Comparison of ENCODE assay signal across 17 cellular contexts in the genomic region with DNA sequence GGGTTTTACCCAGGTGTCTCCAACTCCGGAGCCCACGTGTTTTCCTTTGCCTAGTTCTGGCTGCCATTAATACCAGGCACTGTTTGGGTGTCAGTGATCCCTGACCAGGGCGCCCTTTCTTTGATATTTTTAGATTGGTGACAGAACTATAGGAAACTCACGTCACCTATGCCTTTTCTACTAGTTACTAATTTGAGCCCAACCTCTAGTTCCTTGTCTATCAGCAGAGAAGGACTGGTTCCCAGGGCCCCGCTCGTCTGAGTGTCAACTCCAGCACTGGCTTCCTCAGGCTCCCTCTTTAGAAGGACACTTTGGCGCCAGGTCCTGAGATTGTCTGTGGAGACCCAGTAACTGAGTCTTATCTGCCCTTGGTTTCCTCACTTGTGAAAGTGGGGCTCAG. TPM values are rescaled to one million over a fixed set of nuclear protein-coding genes. Genes with fewer than 3 reads are reported as not detected.
DNase-seq lines count a peak whose midpoint lies in the region; ATAC-seq and TF ChIP-seq lines count a peak whose summit lies in the region.
"Had no signal": no experiment of that assay in that cellular context is flagged by ENCODE, and none has a peak within 500 bp of the region (broad histone marks: within the 10 kb centered on the region; RNA-seq: fewer than 3 reads in every experiment).

No MANE protein-coding gene starts in this region.

- intact Hi-C loops in heart left ventricle (cut with DNase I) = no loop called here
- intact Hi-C loops in thyroid gland (cut with DNase I) = no loop called here

- H2AK5ac ChIP-seq in mesenchymal stem cell (ENCODE audit: low read length, severe bottlenecking) = peak overlapping the region; percentile 88

- H4K91ac ChIP-seq in mesenchymal stem cell (ENCODE audit: low read length) = no peak overlapping the region

- H2AFZ ChIP-seq in mesenchymal stem cell (ENCODE audit: low read depth, low read length) = no peak overlapping the region
- H2AFZ ChIP-seq: GM23338 had no signal

- H3K9me3 ChIP-seq in heart left ventricle (no peaks in the 10 kb centered on the region), mesenchymal stem cell (ENCODE audit: control insufficient read depth, low read length) (no peaks in the 10 kb centered on the region), thyroid gland (no peaks in the 10 kb centered on the region)
- H3K9me3 ChIP-seq: thoracic aorta had no signal

- H3K9ac ChIP-seq in mesenchymal stem cell (ENCODE audit: low read length) = no peak overlapping the region

- TF ChIP-seq POLR2A in heart left ventricle (IDR thresholded peaks at IDR 0.05) (peak in 1 of 2 donors; percentile 17), thyroid gland (IDR thresholded peaks at IDR 0.05) (no peak)

- DNase-seq in RWPE1 (ENCODE audit: low spot score) (no peak), heart left ventricle (peak in 4 of 5 donors; percentile 38 to 83 (median 58)), mesenchymal stem cell (no peak), thyroid gland (no peak), GM10266 (ENCODE audit: extremely low spot score) (no peak)
- no peak for DNase-seq in activated CD4-positive, alpha-beta T cell treated with anti-CD3 and anti-CD28 coated beads, Interleukin-2, amount 50 U/mL, for 1 hour
- DNase-seq: activated CD4-positive, alpha-beta memory T cell treated with anti-CD3 and anti-CD28 coated beads, Interleukin-2, amount 10 ng/mL, durations not matched to agents 7 days and 5 days; activated gamma-delta T cell treated with Interleukin-2 at 50 U/mL for 16 hours; activated naive CD8-positive, alpha-beta T cell treated with anti-CD3 and anti-CD28 coated beads, Interleukin-2, amount 50 U/mL, for 24 hours; effector memory CD4-positive, alpha-beta T cell; HFFc6; NCI-H1436; small intestine had no signal

- H3K4me2 ChIP-seq in mesenchymal stem cell (ENCODE audit: low read length, poor library complexity, severe bottlenecking) = no peak overlapping the region
- H3K4me2 ChIP-seq: GM23338 had no signal

- peaks cover 2 to 95% (median 79%) of the 10 kb centered on the region in 9 donors for H3K36me3 ChIP-seq in heart left ventricle
- H3K36me3 ChIP-seq in mesenchymal stem cell (ENCODE audit: control insufficient read depth in 1 of 2, insufficient read depth in 2 of 2, low read depth in 1 of 2, low read length in 2 of 2) = peaks cover 36 to 67% of the 10 kb centered on the region in 2 experiments
- H3K36me3 ChIP-seq in thyroid gland = peaks cover 30 to 40% of the 10 kb centered on the region in 2 donors

- POLR2A ChIA-PET in RWPE1 (lab: Yijun Ruan, JAX; ENCODE audit: low non-redundant PET) = no interaction called here

- H3K4me1 ChIP-seq in heart left ventricle (peaks cover 0 to 58% (median 24%) of the 10 kb centered on the region in 12 donors), mesenchymal stem cell (ENCODE audit: control insufficient read depth, insufficient read depth, low read depth, low read length) (peaks cover 27% of the 10 kb centered on the region), thyroid gland (peaks cover 27 to 44% of the 10 kb centered on the region in 2 donors)

- TF ChIP-seq CTCF in RWPE1 (conservative IDR thresholded peaks at IDR 0.05; ENCODE audit: low read depth) (no peak), heart left ventricle (IDR thresholded peaks at IDR 0.05) (no peak), thyroid gland (IDR thresholded peaks at IDR 0.05) (no peak), GM10266 (IDR thresholded peaks at IDR 0.05; ENCODE audit: control insufficient read depth, insufficient read depth, low read depth, missing control alignments) (no peak)

- 54 to 71% (median 65%) methylated on average over 7 of the region's 7 CpGs for WGBS in heart left ventricle, 4 donors
- 93% methylated on average over 7 of the region's 7 CpGs for WGBS in mesenchymal stem cell
- WGBS in thyroid gland, 2 donors = 84 to 90% methylated on average over 7 of the region's 7 CpGs

- H2BK12ac ChIP-seq in mesenchymal stem cell (ENCODE audit: low read length in 2 of 2) = no peak overlapping the region

- H2BK15ac ChIP-seq in mesenchymal stem cell (ENCODE audit: low read depth, poor library complexity, severe bottlenecking) = no peak overlapping the region

- CTCF ChIA-PET in RWPE1 (lab: Yijun Ruan, JAX) = no interaction called here

- no peak overlapping the region for H3K23ac ChIP-seq in mesenchymal stem cell (ENCODE audit: low read length in 2 of 2)

- no peak overlapping the region for H4K8ac ChIP-seq in mesenchymal stem cell (ENCODE audit: low read length)

- H3K4me3 ChIP-seq in heart left ventricle = no peak overlapping the region
- H3K4me3 ChIP-seq in mesenchymal stem cell (ENCODE audit: insufficient read depth in 1 of 2, low read depth in 1 of 2, low read length in 2 of 2) = no peak overlapping the region
- no peak overlapping the region for H3K4me3 ChIP-seq in thyroid gland (replicated peaks in 1 of 3)
- H3K4me3 ChIP-seq: GM23338, K562, thoracic aorta had no signal

- no peak overlapping the region for H2BK5ac ChIP-seq in mesenchymal stem cell (ENCODE audit: low read depth, low read length, poor library complexity, severe bottlenecking)

- H3K27ac ChIP-seq in RWPE1 (peak overlapping the region; percentile 13; the same call in 1 of the 2 replicates), heart left ventricle (peak overlapping the region; percentile 83 to 99 (median 96)), mesenchymal stem cell (ENCODE audit: low read length, poor library complexity, severe bottlenecking) (peak overlapping the region; percentile 69), thyroid gland (peak overlapping the region; percentile 97 to 99 (median 98))
- H3K27ac ChIP-seq: thoracic aorta had no signal

- ATAC-seq in heart left ventricle (peak; percentile 46 to 74 (median 70)), HG03571 (IDR thresholded peaks at IDR 0.05; ENCODE audit: unreplicated experiment) (no peak)
- ATAC-seq: activated naive CD8-positive, alpha-beta T cell treated with anti-CD3 and anti-CD28 coated beads, Interleukin-2, amount 50 U/mL, for 24 hours; GM23338; K562 had no signal

- H3K27me3 ChIP-seq in heart left ventricle = no peaks in the 10 kb centered on the region
- no peaks in the 10 kb centered on the region for H3K27me3 ChIP-seq in mesenchymal stem cell (ENCODE audit: control insufficient read depth in 1 of 2, insufficient read depth in 1 of 2, low read length in 2 of 2)
- H3K27me3 ChIP-seq in thyroid gland = no peaks in the 10 kb centered on the region

- no peak overlapping the region for H3K14ac ChIP-seq in mesenchymal stem cell (ENCODE audit: low read length in 2 of 2)

- H3K4ac ChIP-seq in mesenchymal stem cell (ENCODE audit: low read depth in 1 of 2, low read length in 2 of 2) = no peak overlapping the region

- no peak overlapping the region for H3K18ac ChIP-seq in mesenchymal stem cell (ENCODE audit: low read depth in 1 of 2, low read length in 2 of 2)

- no peak overlapping the region for H2BK120ac ChIP-seq in mesenchymal stem cell (ENCODE audit: low read depth, low read length)

- peaks cover 24% of the 10 kb centered on the region for H3K79me1 ChIP-seq in mesenchymal stem cell (replicated peaks; ENCODE audit: low read length, poor library complexity, severe bottlenecking)

RNA-seq across cellular contexts. Expression of a gene that starts 9.4 kb away (rescaled TPM):
- total RNA-seq in heart left ventricle (100 to 1,000 TPM; 398 to 900 (median 632) TPM), thyroid gland (100 to 1,000 TPM in 2 of 4 donors, 10 to 100 TPM in 2; 80.0 to 131 (median 111) TPM)
- 100 to 1,000 TPM; 263 to 374 TPM for polyA plus RNA-seq in heart left ventricle
- 32.9 TPM for polyA plus RNA-seq in mesenchymal stem cell (2013, experiment 1 of 2)
- 32.5 TPM for polyA plus RNA-seq in mesenchymal stem cell (2013, experiment 2 of 2)

RNA-seq across cellular contexts. Expression of a gene that starts 29.6 kb away (rescaled TPM):
- 10 to 100 TPM; 11.3 to 53.5 (median 17.4) TPM for total RNA-seq in heart left ventricle
- 10 to 100 TPM; 20.3 to 33.6 TPM for polyA plus RNA-seq in heart left ventricle
- 13.4 TPM for polyA plus RNA-seq in mesenchymal stem cell (2013, experiment 1 of 2)
- 14.0 TPM for polyA plus RNA-seq in mesenchymal stem cell (2013, experiment 2 of 2)
- 10 to 100 TPM; 17.7 to 39.1 (median 30.6) TPM for total RNA-seq in thyroid gland

RNA-seq across cellular contexts. Expression of a gene that starts 55.2 kb away (rescaled TPM):
- 100 to 1,000 TPM in 1 of 9 donors, 10 to 100 TPM in 8; 37.5 to 104 (median 50.1) TPM for total RNA-seq in heart left ventricle
- 100 to 1,000 TPM in 1 of 2 donors, 10 to 100 TPM in 1; 38.3 to 108 TPM for polyA plus RNA-seq in heart left ventricle
- polyA plus RNA-seq in mesenchymal stem cell (2013, experiment 1 of 2) = 269 TPM
- polyA plus RNA-seq in mesenchymal stem cell (2013, experiment 2 of 2) = 276 TPM
- total RNA-seq in thyroid gland = 100 to 1,000 TPM in 1 of 4 donors, 10 to 100 TPM in 3; 64.4 to 107 (median 80.8) TPM

Comparison
In these comparisons a context has a peak if more than half of its experiments do, and no peak if none do; other contexts are left out.
1. DNase-seq: peak in heart left ventricle (4 of 5); none in RWPE1 (single experiment), mesenchymal stem cell (single experiment), thyroid gland (0 of 2), activated CD4-positive, alpha-beta T cell treated with anti-CD3 and anti-CD28 coated beads, Interleukin-2, amount 50 U/mL, for 1 hour (single experiment) and GM10266 (single experiment).
2. H3K27ac ChIP-seq: peak in every context shown above with its lines; median percentile 98 in thyroid gland; 96 in heart left ventricle; 69 in mesenchymal stem cell; 13 in RWPE1.